ENCODE assay signal across 8 cellular contexts in the genomic region with DNA sequence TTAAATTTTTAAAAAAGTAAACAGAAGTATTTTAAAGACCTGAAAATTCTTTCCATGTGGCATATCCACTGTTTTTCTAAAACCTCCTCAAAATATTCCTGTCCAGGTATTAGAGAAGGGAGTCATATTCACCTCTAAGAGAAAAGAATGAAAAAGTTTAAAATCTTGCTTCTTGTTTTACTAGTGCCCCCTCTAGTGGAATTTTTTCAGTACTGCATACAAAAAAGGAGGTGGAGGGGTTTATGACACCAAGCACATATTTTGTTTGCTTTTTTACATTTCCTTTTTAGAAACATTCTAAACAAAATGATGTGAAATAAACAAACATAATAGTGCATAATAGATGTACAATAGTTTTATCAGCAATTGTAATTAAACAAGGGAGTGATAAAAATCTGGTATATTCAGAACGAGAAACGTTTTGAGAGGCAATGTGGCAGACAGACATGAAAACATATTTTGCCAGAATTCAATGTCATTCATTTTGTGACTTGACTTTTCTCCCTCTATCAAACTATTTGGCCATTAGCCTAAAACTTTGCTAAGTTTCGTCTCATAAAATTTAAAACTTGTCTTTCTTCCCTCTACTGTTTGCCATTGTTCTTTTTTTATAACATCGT.
DNase-seq lines count a peak whose midpoint lies in the region; ATAC-seq, FAIRE-seq and TF ChIP-seq lines count a peak whose summit lies in the region.

No MANE protein-coding gene starts in this region.

- H3K36me3 ChIP-seq in bronchial epithelial cell (ENCODE audit: control insufficient read depth, insufficient read depth, low read length), result no peaks in the 10 kb centered on the region
- H3K36me3 ChIP-seq in mucosa of descending colon (ENCODE audit: low read depth), result no peaks in the 10 kb centered on the region

- H3K9me3 ChIP-seq in mucosa of descending colon, result no peaks in the 10 kb centered on the region

- no peaks in the 10 kb centered on the region for H3K27me3 ChIP-seq in bronchial epithelial cell (ENCODE audit: control insufficient read depth, insufficient read depth, low read length)

- H3K4me1 ChIP-seq in mucosa of descending colon (ENCODE audit: low read depth), result no peaks in the 10 kb centered on the region

- TF ChIP-seq CTCF in GM12873 (IDR thresholded peaks at IDR 0.05; ENCODE audit: insufficient read depth, low read depth, low read length, missing control alignments), result peak; percentile 56
- peak; percentile 48 for TF ChIP-seq CTCF in bronchial epithelial cell (IDR thresholded peaks at IDR 0.05; ENCODE audit: insufficient read depth, low read length, severe bottlenecking)
- peak; percentile 39 for TF ChIP-seq CTCF in mucosa of descending colon (IDR thresholded peaks at IDR 0.05)

- ATAC-seq in mucosa of descending colon, result no peak
- no peak for ATAC-seq in HG02623 (IDR thresholded peaks at IDR 0.05; ENCODE audit: unreplicated experiment)

- intact Hi-C loops in mucosa of descending colon (cut with DNase I, micrococcal nuclease) (loop anchor here (10.0 kb wide), 1 partner anchor 478 kb away; no protein-coding TSS in a partner anchor), posterior vena cava (cut with DNase I) (no loop called here)

- DNase-seq in AG08395 (ENCODE audit: low spot score) (peak; percentile 22), NCI-H345 (lab: John Stamatoyannopoulos, UW) (peak; percentile 53), bronchial epithelial cell (ENCODE audit: low read depth) (peak; percentile 42), mucosa of descending colon (peak in 1 of 3 donors; percentile 14), posterior vena cava (ENCODE audit: low spot score) (no peak), ecto neural progenitor cell (ENCODE audit: low spot score) (no peak)

- FAIRE-seq in bronchial epithelial cell (lab: Jason Lieb, UNC), result no peak

- no peak overlapping the region for H3K4me3 ChIP-seq in bronchial epithelial cell (ENCODE audit: low read depth, low read length)
- no peak overlapping the region for H3K4me3 ChIP-seq in mucosa of descending colon

Comparison
In these comparisons a context has a peak if more than half of its experiments do, and no peak if none do; other contexts are left out.
1. DNase-seq: peak in AG08395 (single experiment), NCI-H345 (single experiment) and bronchial epithelial cell (single experiment); none in posterior vena cava (single experiment) and ecto neural progenitor cell (single experiment).
2. intact Hi-C loops: an anchor here in mucosa of descending colon (10.0 kb wide); none called in posterior vena cava.
3. Peak in every context shown above with its lines, with median percentiles within 50 percentile points of each other: CTCF ChIP-seq.